Comparison of ENCODE assay signal across 1 cellular context in genomic region chr3:21783834-21784233, GRCh38.
TF ChIP-seq lines count a peak whose summit lies in the region.

No MANE protein-coding gene starts in this region.

TF ChIP-seq in endothelial cell of umbilical vein, 7 proteins besides CTCF, POLR2A, EP300 and RAD21:
- TF ChIP-seq EZH2 (IDR thresholded peaks at IDR 0.05; ENCODE audit: borderline replicate concordance, low read depth, low read length, severe bottlenecking) (no peak), POLR2AphosphoS5 (IDR thresholded peaks at IDR 0.05; ENCODE audit: insufficient read depth, low read depth, low read length) (no peak)
